In the genomic region with DNA sequence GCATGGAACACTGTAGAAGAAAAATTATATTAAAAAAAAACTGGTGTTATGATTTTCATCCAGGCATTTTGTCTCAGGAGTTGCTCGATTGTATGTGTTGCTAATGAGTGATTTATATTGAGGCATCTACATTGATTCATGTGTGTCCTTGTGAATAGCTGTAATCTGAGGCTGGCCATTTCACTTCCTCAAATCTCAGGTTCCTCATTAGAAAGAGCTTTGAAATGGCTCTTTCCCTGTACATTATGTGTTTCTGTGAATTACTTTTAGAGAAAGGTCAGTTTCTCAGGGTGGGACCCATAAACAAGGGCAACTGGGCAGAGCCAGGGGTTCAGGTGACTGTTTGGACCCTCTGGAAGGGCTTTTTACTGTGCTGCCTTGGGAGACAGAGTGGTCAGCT, we compare ENCODE assay signal across 12 cellular contexts. TPM values are rescaled to one million over a fixed set of nuclear protein-coding genes. Genes with fewer than 3 reads are reported as not detected.
DNase-seq lines count a peak whose midpoint lies in the region; ATAC-seq, FAIRE-seq and TF ChIP-seq lines count a peak whose summit lies in the region.
"Had no signal": no experiment of that assay in that cellular context is flagged by ENCODE, and none has a peak within 500 bp of the region (broad histone marks: within the 10 kb centered on the region; RNA-seq: fewer than 3 reads in every experiment).

No MANE protein-coding gene starts in this region.

- H3K4me1 Mint-ChIP-seq in T-cell, result peaks cover 36 to 53% (median 52%) of the 10 kb centered on the region in 3 donors

- H3K4me3 Mint-ChIP-seq in T-cell, result peak overlapping the region; percentile 35 to 97 (median 95)

- DNase-seq in GM10248 (ENCODE audit: extremely low spot score), result peak; percentile 30
- DNase-seq in T-cell, result no peak
- peak; percentile 33 for DNase-seq in medulla oblongata (ENCODE audit: extremely low spot score)
- DNase-seq in glomerular visceral epithelial cell (ENCODE audit: extremely low spot score), result no peak
- no peak for DNase-seq in NCI-H226
- no peak for DNase-seq in RCC 7860 (ENCODE audit: low spot score)
- DNase-seq: Calu3, mucosa of descending colon, retina, trophoblast cell had no signal

- peaks cover 11% of the 10 kb centered on the region for H3K36me3 Mint-ChIP-seq in T-cell

- ATAC-seq in GM21576 (IDR thresholded peaks at IDR 0.05; ENCODE audit: unreplicated experiment) (peak; percentile 34), T-cell (replicated peaks in 1 of 4) (no peak)
- ATAC-seq: HepG2, mucosa of descending colon had no signal

- POLR2A ChIA-PET in GM10248 (lab: Yijun Ruan, JAX) (no interaction called here), T-cell (lab: Charles Lee) (interaction anchor here (0.6 to 0.7 kb wide), 3 partner anchors 15 to 333 kb away, joined by 3 to 4 read pairs (median 4); no protein-coding TSS in a partner anchor)

- no peak for TF ChIP-seq CTCF in GM10248 (IDR thresholded peaks at IDR 0.05; ENCODE audit: control extremely low read depth, extremely low read depth, low read depth, missing control alignments)

- peak overlapping the region; percentile 94 to 98 for H3K27ac Mint-ChIP-seq in T-cell

- no peaks in the 10 kb centered on the region for H3K27me3 Mint-ChIP-seq in T-cell

- CTCF ChIA-PET in GM10248 (lab: Yijun Ruan, JAX), result interaction anchor here (0.7 to 5.7 kb wide), 16 partner anchors 9 to 118 kb away, joined by 3 to 36 read pairs (median 4); a partner anchor contains a TSS
- CTCF ChIA-PET in T-cell (lab: Charles Lee), result interaction anchor here (0.7 to 0.8 kb wide), 2 partner anchors 9 to 66 kb away, joined by 3 read pairs; no protein-coding TSS in a partner anchor

- FAIRE-seq in RCC 7860 (lab: Jason Lieb, UNC), result no peak
- FAIRE-seq: HepG2 had no signal

- H3K9me3 Mint-ChIP-seq in T-cell, result peaks cover 0 to 3% (median 0%) of the 10 kb centered on the region in 3 donors

RNA-seq across cellular contexts. Expression of a gene that starts 2.4 kb away (rescaled TPM):
- total RNA-seq in T-cell, result 10 to 100 TPM in 3 of 5 donors, 1 to 10 TPM in 2; 4.8 to 12.5 (median 10.1) TPM

RNA-seq across cellular contexts. Expression of a gene that starts 46.6 kb away (rescaled TPM):
- 1 to 10 TPM in 1 of 5 donors, under 1 TPM in 4; 0.15 to 1.4 (median 0.35) TPM for total RNA-seq in T-cell
- total RNA-seq: Calu3 had no signal

Comparison
In these comparisons a context has a peak if more than half of its experiments do, and no peak if none do; other contexts are left out.
1. DNase-seq: peak in GM10248 (single experiment) and medulla oblongata (single experiment); none in T-cell (0 of 34), glomerular visceral epithelial cell (single experiment), NCI-H226 (single experiment) and RCC 7860 (single experiment).